Comparison of ENCODE assay signal across 9 cellular contexts in the genomic region with DNA sequence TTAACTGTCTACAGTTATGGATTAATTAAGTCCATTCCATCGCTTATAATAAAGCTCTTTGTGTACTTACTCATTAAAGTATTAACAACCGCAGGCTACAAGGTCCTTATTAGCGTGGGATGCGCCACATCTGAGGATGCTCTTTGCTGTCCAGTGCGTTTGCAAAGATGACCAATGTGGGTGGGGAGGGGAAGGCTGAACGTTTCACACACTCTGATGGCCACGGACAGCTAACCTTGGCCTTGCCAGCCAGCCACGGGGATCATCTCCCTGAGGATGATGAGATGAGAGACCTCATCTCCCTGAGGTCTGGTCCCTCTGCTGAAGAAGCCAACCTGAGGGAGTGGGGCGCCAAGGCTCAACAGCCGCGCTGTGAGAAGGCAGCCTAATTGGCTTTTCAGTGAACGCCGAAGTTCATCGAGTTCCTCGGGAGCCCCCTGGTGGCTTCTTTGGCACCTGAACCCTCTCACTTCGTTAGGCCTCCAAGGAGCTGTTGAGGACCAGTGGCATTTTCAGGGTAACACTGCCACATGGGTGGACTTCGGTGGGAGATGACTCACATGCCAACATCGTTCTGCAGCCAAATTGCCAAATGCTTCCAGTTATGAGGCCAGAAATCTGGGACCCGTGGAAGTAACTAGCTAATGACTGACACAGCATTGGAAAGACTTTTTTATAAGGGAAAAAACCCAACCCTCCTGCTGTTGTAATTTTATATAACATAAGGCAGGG.
DNase-seq lines count a peak whose midpoint lies in the region; ATAC-seq and TF ChIP-seq lines count a peak whose summit lies in the region.
"Had no signal": no experiment of that assay in that cellular context is flagged by ENCODE, and none has a peak within 500 bp of the region (broad histone marks: within the 10 kb centered on the region; RNA-seq: fewer than 3 reads in every experiment).

No MANE protein-coding gene starts in this region.

- no peak overlapping the region for H3K27ac Mint-ChIP-seq in chondrocyte (ENCODE audit: unreplicated experiment)
- H3K27ac Mint-ChIP-seq: stimulated activated naive CD8-positive, alpha-beta T cell treated with anti-CD3 and anti-CD28 coated beads, Interleukin-15, Interleukin-2, amounts not matched to agents 100 ng/mL and 50 ng/mL, for 24 hours had no signal

- peak; percentile 96 for TF ChIP-seq CTCF in chondrocyte (IDR thresholded peaks at IDR 0.05)

- H3K36me3 Mint-ChIP-seq in chondrocyte (ENCODE audit: low read depth): peaks cover 1% of the 10 kb centered on the region

- H3K9me3 Mint-ChIP-seq in chondrocyte (ENCODE audit: low read depth): peaks cover 6% of the 10 kb centered on the region
- H3K9me3 Mint-ChIP-seq: stimulated activated naive CD8-positive, alpha-beta T cell treated with anti-CD3 and anti-CD28 coated beads, Interleukin-15, Interleukin-2, amounts not matched to agents 100 ng/mL and 50 ng/mL, for 24 hours had no signal

- ATAC-seq in HG03060 (IDR thresholded peaks at IDR 0.05; ENCODE audit: low read depth, unreplicated experiment) (peak; percentile 41), left lobe of liver (peak; percentile 97)

- H3K4me3 Mint-ChIP-seq in chondrocyte (ENCODE audit: unreplicated experiment): no peak overlapping the region
- H3K4me3 Mint-ChIP-seq: stimulated activated naive CD8-positive, alpha-beta T cell treated with anti-CD3 and anti-CD28 coated beads, Interleukin-15, Interleukin-2, amounts not matched to agents 100 ng/mL and 50 ng/mL, for 24 hours had no signal

- peak; percentile 93 for DNase-seq in DMS53 (lab: John Stamatoyannopoulos, UW)
- DNase-seq in DMS53 treated with DMSO at 0.1 percent for 48 hours (lab: John Stamatoyannopoulos, UW; ENCODE audit: unreplicated experiment): no peak
- peak; percentile 54 for DNase-seq in NCI-H446 treated with DMSO at 0.1 percent for 48 hours (lab: John Stamatoyannopoulos, UW)
- peak; percentile 76 to 78 for DNase-seq in activated CD4-positive, alpha-beta T cell treated with anti-CD3 and anti-CD28 coated beads for 24 hours (ENCODE audit: low read depth in 2 of 2)
- no peak for DNase-seq in chondrocyte (ENCODE audit: low spot score)
- DNase-seq in left lobe of liver (ENCODE audit: low spot score): peak; percentile 75
- peak; percentile 66 to 78 for DNase-seq in stimulated activated CD4-positive, alpha-beta T cell treated with anti-CD3 and anti-CD28 coated beads, Interleukin-4, amount 100 ng/mL, for 4 hours

- H3K27me3 Mint-ChIP-seq in chondrocyte (ENCODE audit: low read depth): no peaks in the 10 kb centered on the region
- H3K27me3 Mint-ChIP-seq: stimulated activated naive CD8-positive, alpha-beta T cell treated with anti-CD3 and anti-CD28 coated beads, Interleukin-15, Interleukin-2, amounts not matched to agents 100 ng/mL and 50 ng/mL, for 24 hours had no signal

- peaks cover 9% of the 10 kb centered on the region for H3K4me1 Mint-ChIP-seq in chondrocyte (ENCODE audit: low read depth)

Comparison
In these comparisons a context has a peak if more than half of its experiments do, and no peak if none do; other contexts are left out.
1. DNase-seq: peak in DMS53 (single experiment), NCI-H446 treated with DMSO at 0.1 percent for 48 hours (single experiment), activated CD4-positive, alpha-beta T cell treated with anti-CD3 and anti-CD28 coated beads for 24 hours (2 of 2), left lobe of liver (single experiment) and stimulated activated CD4-positive, alpha-beta T cell treated with anti-CD3 and anti-CD28 coated beads, Interleukin-4, amount 100 ng/mL, for 4 hours (2 of 2); none in DMS53 treated with DMSO at 0.1 percent for 48 hours (single experiment) and chondrocyte (single experiment).